ENCODE assay signal across 12 cellular contexts in the genomic region with DNA sequence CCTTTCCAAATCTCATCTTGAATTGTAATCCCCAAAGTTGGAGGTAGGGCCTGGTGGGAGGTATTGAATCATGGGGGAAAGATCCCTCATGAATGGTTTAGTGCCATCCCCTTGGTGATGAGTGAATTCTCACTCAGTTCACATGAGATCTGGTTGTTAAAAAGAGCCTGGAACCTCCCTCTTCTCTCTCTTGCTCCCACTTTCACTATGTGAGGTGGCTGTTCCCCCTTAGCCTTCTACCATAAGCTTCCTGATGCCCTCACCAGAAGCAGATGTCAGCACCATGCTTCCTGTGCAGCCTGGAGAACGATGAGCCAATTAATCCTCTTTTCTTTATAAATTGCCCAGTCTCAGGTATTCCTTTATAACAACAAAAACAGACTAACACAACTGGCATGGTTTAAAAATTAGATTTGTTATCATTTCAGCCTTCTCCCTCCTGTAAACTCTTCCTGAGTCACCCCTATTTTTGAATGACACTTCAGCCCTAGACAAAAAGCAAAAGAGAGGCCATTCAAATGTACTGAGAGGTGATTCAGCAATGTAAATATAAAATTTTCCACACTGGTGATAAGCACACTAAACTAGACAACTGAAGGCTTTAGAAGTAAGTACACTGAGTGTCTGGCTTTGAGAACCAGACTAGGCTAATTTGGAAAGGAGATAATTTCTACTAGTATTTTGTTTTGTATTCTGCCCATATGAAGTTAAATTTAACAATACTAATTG.
A peak's percentile ranks its signal among the peaks of the same experiment; 100 is the strongest.
DNase-seq lines count a peak whose midpoint lies in the region; ATAC-seq, FAIRE-seq and TF ChIP-seq lines count a peak whose summit lies in the region.
"Had no signal": no experiment of that assay in that cellular context is flagged by ENCODE, and none has a peak within 500 bp of the region (broad histone marks: within the 10 kb centered on the region; RNA-seq: fewer than 3 reads in every experiment).

No MANE protein-coding gene starts in this region.

- H3K4me3 Mint-ChIP-seq in Calu3 (ENCODE audit: low read depth, unreplicated experiment) = no peak overlapping the region
- H3K4me3 Mint-ChIP-seq: activated T-helper 17 cell treated with anti-CD3 and anti-CD28 coated beads, Interleukin-2, amount 50 U/mL, for 72 hours; B cell had no signal

- intact Hi-C loops in Calu3 (cut with micrococcal nuclease; ENCODE audit: unreplicated experiment) = no loop called here
- intact Hi-C loops in head of caudate nucleus (cut with DNase I) = no loop called here

- no peaks in the 10 kb centered on the region for H3K4me1 Mint-ChIP-seq in Calu3 (ENCODE audit: low read depth, unreplicated experiment)
- H3K4me1 Mint-ChIP-seq: activated T-helper 17 cell treated with anti-CD3 and anti-CD28 coated beads, Interleukin-2, amount 50 U/mL, for 72 hours had no signal

- ATAC-seq in HG02798 (IDR thresholded peaks at IDR 0.05; ENCODE audit: poor library complexity, unreplicated experiment) (peak; percentile 37), GM19455 (IDR thresholded peaks at IDR 0.05; ENCODE audit: unreplicated experiment) (no peak), HG03135 (IDR thresholded peaks at IDR 0.05; ENCODE audit: unreplicated experiment) (no peak)
- ATAC-seq: activated T-helper 17 cell treated with anti-CD3 and anti-CD28 coated beads, Interleukin-2, amount 50 U/mL, for 72 hours had no signal

- no peak for TF ChIP-seq CTCF in Calu3 (IDR thresholded peaks at IDR 0.05; ENCODE audit: unreplicated experiment)

- BruUV-seq in Calu3 (replicated peaks; lab: Mats Ljungman, UMichigan) = no TSS peak

- H3K36me3 Mint-ChIP-seq in Calu3 (ENCODE audit: insufficient read depth, unreplicated experiment) = no peaks in the 10 kb centered on the region

- CTCF ChIA-PET in Calu3 (lab: Charles Lee) = no interaction called here

- peak; percentile 99 for FAIRE-seq in islet of Langerhans (lab: Jason Lieb, UNC)

- H3K9me3 Mint-ChIP-seq in Calu3 (ENCODE audit: low read depth, unreplicated experiment) = no peaks in the 10 kb centered on the region
- H3K9me3 Mint-ChIP-seq: activated T-helper 17 cell treated with anti-CD3 and anti-CD28 coated beads, Interleukin-2, amount 50 U/mL, for 72 hours had no signal

- peak overlapping the region; percentile 50 for H3K27ac Mint-ChIP-seq in Calu3 (ENCODE audit: unreplicated experiment)
- H3K27ac Mint-ChIP-seq: activated T-helper 17 cell treated with anti-CD3 and anti-CD28 coated beads, Interleukin-2, amount 50 U/mL, for 72 hours; B cell had no signal

- DNase-seq in Calu3 (no peak), SHP77 (lab: John Stamatoyannopoulos, UW) (peak; percentile 2 to 10), head of caudate nucleus (no peak), NCI-H1694 treated with DMSO at 0.1 percent for 48 hours (lab: John Stamatoyannopoulos, UW) (no peak)
- DNase-seq: GDM1, T-helper 1 cell had no signal

- H3K27me3 Mint-ChIP-seq in Calu3 (ENCODE audit: unreplicated experiment) = no peaks in the 10 kb centered on the region
- H3K27me3 Mint-ChIP-seq: activated T-helper 17 cell treated with anti-CD3 and anti-CD28 coated beads, Interleukin-2, amount 50 U/mL, for 72 hours; B cell had no signal

Comparison
In these comparisons a context has a peak if more than half of its experiments do, and no peak if none do; other contexts are left out.
1. DNase-seq: peak in SHP77 (2 of 2); none in Calu3 (single experiment), head of caudate nucleus (0 of 42) and NCI-H1694 treated with DMSO at 0.1 percent for 48 hours (single experiment).